In genomic region chr9:122941560-122942234, GRCh38 we compare ENCODE assay signal across 1 cellular context.
TF ChIP-seq lines count a peak whose summit lies in the region.

No MANE protein-coding gene starts in this region.

TF ChIP-seq in HepG2, 621 proteins besides CTCF, POLR2A, EP300 and RAD21 (continued from another document):
- TF ChIP-seq ARID5B (CRISPR knock-in tag; IDR thresholded peaks at IDR 0.05) (0 out of 2 replicates have a peak, but pooled peaks have one; percentile 4), HDAC6 (IDR thresholded peaks at IDR 0.05; ENCODE audit: low read depth, low read length) (no peak), ZNF746 (CRISPR knock-in tag; IDR thresholded peaks at IDR 0.05) (no peak), TMF1 (CRISPR knock-in tag; IDR thresholded peaks at IDR 0.05; ENCODE audit: low read depth) (no peak)
- TF ChIP-seq, protein P1, sequence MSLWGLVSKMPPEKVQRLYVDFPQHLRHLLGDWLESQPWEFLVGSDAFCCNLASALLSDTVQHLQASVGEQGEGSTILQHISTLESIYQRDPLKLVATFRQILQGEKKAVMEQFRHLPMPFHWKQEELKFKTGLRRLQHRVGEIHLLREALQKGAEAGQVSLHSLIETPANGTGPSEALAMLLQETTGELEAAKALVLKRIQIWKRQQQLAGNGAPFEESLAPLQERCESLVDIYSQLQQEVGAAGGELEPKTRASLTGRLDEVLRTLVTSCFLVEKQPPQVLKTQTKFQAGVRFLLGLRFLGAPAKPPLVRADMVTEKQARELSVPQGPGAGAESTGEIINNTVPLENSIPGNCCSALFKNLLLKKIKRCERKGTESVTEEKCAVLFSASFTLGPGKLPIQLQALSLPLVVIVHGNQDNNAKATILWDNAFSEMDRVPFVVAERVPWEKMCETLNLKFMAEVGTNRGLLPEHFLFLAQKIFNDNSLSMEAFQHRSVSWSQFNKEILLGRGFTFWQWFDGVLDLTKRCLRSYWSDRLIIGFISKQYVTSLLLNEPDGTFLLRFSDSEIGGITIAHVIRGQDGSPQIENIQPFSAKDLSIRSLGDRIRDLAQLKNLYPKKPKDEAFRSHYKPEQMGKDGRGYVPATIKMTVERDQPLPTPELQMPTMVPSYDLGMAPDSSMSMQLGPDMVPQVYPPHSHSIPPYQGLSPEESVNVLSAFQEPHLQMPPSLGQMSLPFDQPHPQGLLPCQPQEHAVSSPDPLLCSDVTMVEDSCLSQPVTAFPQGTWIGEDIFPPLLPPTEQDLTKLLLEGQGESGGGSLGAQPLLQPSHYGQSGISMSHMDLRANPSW (CRISPR knock-in tag; IDR thresholded peaks at IDR 0.05; ENCODE audit: borderline replicate concordance): 0 out of 2 replicates have a peak, but pooled peaks have one; percentile 36
